ENCODE assay signal across 12 cellular contexts in the genomic region with DNA sequence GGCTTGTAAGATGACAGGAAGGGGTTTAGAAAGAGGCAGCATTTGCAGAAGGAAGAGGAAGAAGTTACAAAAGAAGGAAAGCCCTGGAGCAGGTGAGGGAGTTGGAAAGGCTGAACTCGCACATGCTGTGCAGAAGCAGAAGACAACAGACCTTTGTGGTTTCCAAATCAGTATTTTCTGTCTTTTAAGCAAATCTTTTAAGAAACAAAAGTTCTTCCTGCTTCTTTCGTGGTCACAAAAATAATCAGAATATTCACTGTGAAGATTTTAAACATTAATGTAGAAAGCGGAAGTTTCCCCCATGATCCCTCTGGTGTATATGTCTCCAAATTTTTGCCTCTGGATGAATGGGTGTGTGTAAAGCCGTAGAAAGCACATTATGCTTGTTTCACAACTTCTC. TPM values are rescaled to one million over a fixed set of nuclear protein-coding genes. Genes with fewer than 3 reads are reported as not detected.
DNase-seq lines count a peak whose midpoint lies in the region; ATAC-seq lines count a peak whose summit lies in the region.
"Had no signal": no experiment of that assay in that cellular context is flagged by ENCODE, and none has a peak within 500 bp of the region (broad histone marks: within the 10 kb centered on the region; RNA-seq: fewer than 3 reads in every experiment).

No MANE protein-coding gene starts in this region.

- H3K4me1 Mint-ChIP-seq in activated T-cell treated with anti-CD3 and anti-CD28 coated beads, Interleukin-2, amount 50 U/mL, for 24 hours (ENCODE audit: low read depth): peaks cover 29% of the 10 kb centered on the region
- H3K4me1 Mint-ChIP-seq in T-helper 17 cell: peaks cover 16% of the 10 kb centered on the region
- H3K4me1 Mint-ChIP-seq: memory B cell had no signal

- H3K36me3 ChIP-seq in thymus (ENCODE audit: control insufficient read depth, insufficient read depth): peaks cover 14% of the 10 kb centered on the region

- DNase-seq in activated T-cell treated with anti-CD3 and anti-CD28 coated beads, Interleukin-2, amount 50 U/mL, for 24 hours: no peak
- DNase-seq in activated T-cell treated with anti-CD3 and anti-CD28 coated beads, Interleukin-2, amount 50 U/mL, for 48 hours: no peak
- DNase-seq in T-helper 17 cell (no peak), iPS-NIHi11 (ENCODE audit: low spot score) (no peak)
- DNase-seq: amygdala, cortex of kidney, NCI-H2171 treated with DMSO at 0.1 percent for 48 hours had no signal

- H3K9me3 ChIP-seq in T-helper 17 cell (ENCODE audit: control insufficient read depth, low read length, poor library complexity, severe bottlenecking) (no peaks in the 10 kb centered on the region), thymus (ENCODE audit: control insufficient read depth) (peaks cover 2% of the 10 kb centered on the region)

- 17% methylated on average over 4 of the region's 4 CpGs for WGBS in thymus

- peaks cover 26% of the 10 kb centered on the region for H3K36me3 Mint-ChIP-seq in activated T-cell treated with anti-CD3 and anti-CD28 coated beads, Interleukin-2, amount 50 U/mL, for 24 hours (ENCODE audit: low read depth)
- peaks cover 2% of the 10 kb centered on the region for H3K36me3 Mint-ChIP-seq in T-helper 17 cell (ENCODE audit: low read depth)

- no peak overlapping the region for H3K4me3 ChIP-seq in thymus (ENCODE audit: low read length)

- peaks cover 18% of the 10 kb centered on the region for H3K9me3 Mint-ChIP-seq in activated T-cell treated with anti-CD3 and anti-CD28 coated beads, Interleukin-2, amount 50 U/mL, for 24 hours

- H3K27me3 ChIP-seq in thymus (ENCODE audit: control insufficient read depth, insufficient read depth): no peaks in the 10 kb centered on the region

- H3K4me3 Mint-ChIP-seq in activated T-cell treated with anti-CD3 and anti-CD28 coated beads, Interleukin-2, amount 50 U/mL, for 24 hours: no peak overlapping the region
- H3K4me3 Mint-ChIP-seq in T-helper 17 cell: peak overlapping the region; percentile 79
- H3K4me3 Mint-ChIP-seq: memory B cell had no signal

- ATAC-seq in HG03460 (IDR thresholded peaks at IDR 0.05; ENCODE audit: unreplicated experiment): peak; percentile 50
- ATAC-seq in T-helper 17 cell: no peak
- no peak for ATAC-seq in GM19463 (IDR thresholded peaks at IDR 0.05; ENCODE audit: unreplicated experiment)
- ATAC-seq in HG03280 (IDR thresholded peaks at IDR 0.05; ENCODE audit: unreplicated experiment): no peak

- H3K27me3 Mint-ChIP-seq in activated T-cell treated with anti-CD3 and anti-CD28 coated beads, Interleukin-2, amount 50 U/mL, for 24 hours: no peaks in the 10 kb centered on the region
- H3K27me3 Mint-ChIP-seq in T-helper 17 cell: no peaks in the 10 kb centered on the region

- H3K27ac Mint-ChIP-seq in activated T-cell treated with anti-CD3 and anti-CD28 coated beads, Interleukin-2, amount 50 U/mL, for 24 hours: peak overlapping the region; percentile 35
- peak overlapping the region; percentile 88 for H3K27ac Mint-ChIP-seq in T-helper 17 cell
- H3K27ac Mint-ChIP-seq: memory B cell had no signal

- peak overlapping the region; percentile 52 for H3K27ac ChIP-seq in thymus (ENCODE audit: low read depth)

- H3K4me1 ChIP-seq in thymus (ENCODE audit: control insufficient read depth, insufficient read depth, low read length): peaks cover 8% of the 10 kb centered on the region

RNA-seq across cellular contexts. Expression of a gene that starts 25.8 kb away (rescaled TPM):
- total RNA-seq in T-helper 17 cell: 10 to 100 TPM; 10.7 to 18.1 TPM
- polyA plus RNA-seq in thymus: 26.6 TPM

RNA-seq across cellular contexts. Expression of a gene that starts 39.7 kb away (rescaled TPM):
- 100 to 1,000 TPM in 1 of 2 donors, 10 to 100 TPM in 1; 90.2 to 112 TPM for total RNA-seq in T-helper 17 cell
- polyA plus RNA-seq in thymus: 55.9 TPM
